In genomic region chr6:86629123-86629522, GRCh38 we compare ENCODE assay signal across 2 cellular contexts.
TF ChIP-seq lines count a peak whose summit lies in the region.

No MANE protein-coding gene starts in this region.

TF ChIP-seq in GM23338, 12 proteins besides CTCF, POLR2A, EP300 and RAD21:
- TF ChIP-seq REST (IDR thresholded peaks at IDR 0.05; ENCODE audit: unreplicated experiment) (peak; percentile 67), ZNF331 (CRISPR knock-in tag; IDR thresholded peaks at IDR 0.05; ENCODE audit: low read depth) (no peak)

TF ChIP-seq in HEK293, 187 proteins besides CTCF, POLR2A, EP300 and RAD21 (continued from another document):
- TF ChIP-seq REST (tag by site-specific recombination; IDR thresholded peaks at IDR 0.05) = peak; percentile 62; the same call in 1 of the 2 replicates
